Comparison of ENCODE assay signal across 28 cellular contexts in the genomic region with DNA sequence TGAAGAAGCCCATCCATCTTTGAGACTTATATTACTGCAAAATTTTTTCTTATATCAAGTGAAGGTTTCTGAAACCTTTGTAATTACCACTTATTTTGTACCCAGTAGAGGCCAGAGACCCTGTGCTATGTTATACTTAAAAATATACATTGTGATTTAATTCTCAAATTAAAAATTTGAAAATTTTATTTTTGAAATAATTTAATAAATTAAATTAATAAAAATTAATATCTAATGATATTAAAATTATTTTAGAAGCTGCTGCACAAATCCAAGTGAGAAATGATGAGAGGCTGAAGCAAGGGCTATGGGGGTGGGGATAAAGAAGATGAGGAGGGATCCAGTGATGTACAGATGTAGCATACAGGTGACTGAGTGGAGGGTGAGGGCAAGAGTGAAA.
"Had no signal": no experiment of that assay in that cellular context is flagged by ENCODE, and none has a peak within 500 bp of the region (broad histone marks: within the 10 kb centered on the region; RNA-seq: fewer than 3 reads in every experiment).

No MANE protein-coding gene starts in this region.

- H3K4me1 Mint-ChIP-seq: natural killer cell; nephron; neural progenitor cell; stimulated activated effector memory CD8-positive, alpha-beta T cell treated with anti-CD3 and anti-CD28 coated beads, Interleukin-12 subunit alpha, Interleukin-12 subunit beta, amount 100 ng/mL, for 72 hours; stimulated activated naive B cell treated with anti-CD40 and anti-IgM and Interleukin-4, amounts not matched to agents 10 μg/mL and 1 μg/mL and 100 μg/mL, for 72 hours had no signal

- DNase-seq: natural killer cell; occipital lobe; ovary; psoas muscle; right cardiac atrium; right lobe of liver; sigmoid colon; small intestine; stimulated activated CD4-positive, alpha-beta T cell treated with anti-CD3 and anti-CD28 coated beads, Interleukin-15, amount 100 ng/mL, for 24 hours; stimulated activated CD4-positive, alpha-beta T cell treated with anti-CD3 and anti-CD28 coated beads, Interleukin-2, amount 100 ng/mL, for 24 hours; stimulated activated CD4-positive, alpha-beta T cell treated with anti-CD3 and anti-CD28 coated beads, Interleukin-2, amount 100 ng/mL, for 48 hours; stimulated activated CD4-positive, alpha-beta T cell treated with anti-CD3 and anti-CD28 coated beads, Interleukin-4, amount 100 ng/mL, for 24 hours; stimulated activated naive B cell treated with anti-CD40 and anti-IgM and Interleukin-4, amounts not matched to agents 10 μg/mL and 1 μg/mL and 100 μg/mL, for 72 hours; stimulated activated naive CD4-positive, alpha-beta T cell treated with Interleukin-2 at 50 U/mL for 16 hours; stomach; thyroid gland; trophoblast cell; upper lobe of left lung had no signal

- H3K36me3 Mint-ChIP-seq: natural killer cell; neural progenitor cell; stimulated activated effector memory CD8-positive, alpha-beta T cell treated with anti-CD3 and anti-CD28 coated beads, Interleukin-12 subunit alpha, Interleukin-12 subunit beta, amount 100 ng/mL, for 72 hours; stimulated activated naive B cell treated with anti-CD40 and anti-IgM and Interleukin-4, amounts not matched to agents 10 μg/mL and 1 μg/mL and 100 μg/mL, for 72 hours had no signal

- H3K9ac ChIP-seq: neural progenitor cell, parathyroid adenoma had no signal

- H3K4me1 ChIP-seq: neural progenitor cell, parathyroid adenoma, psoas muscle, right lobe of liver, sigmoid colon, stomach, thyroid gland, tibial nerve, upper lobe of left lung, vagina had no signal

- H3K27ac ChIP-seq: neural progenitor cell, ovary, parathyroid adenoma, psoas muscle, right lobe of liver, sigmoid colon, stomach, thoracic aorta, thyroid gland, tibial nerve, upper lobe of left lung, vagina had no signal

- H3K9me3 Mint-ChIP-seq: nephron; neural progenitor cell; stimulated activated effector memory CD8-positive, alpha-beta T cell treated with anti-CD3 and anti-CD28 coated beads, Interleukin-12 subunit alpha, Interleukin-12 subunit beta, amount 100 ng/mL, for 72 hours; stimulated activated naive CD8-positive, alpha-beta T cell treated with anti-CD3 and anti-CD28 coated beads, Interleukin-15, Interleukin-2, amounts not matched to agents 100 ng/mL and 50 ng/mL, for 24 hours had no signal

- H3K9me3 ChIP-seq: psoas muscle, right lobe of liver, sigmoid colon, stomach, thoracic aorta, thyroid gland, tibial nerve, upper lobe of left lung, vagina had no signal

- FAIRE-seq: small intestine, urothelium cell line had no signal

- H3K27ac Mint-ChIP-seq: natural killer cell; nephron; neural progenitor cell; progenitor cell of endocrine pancreas; stimulated activated effector memory CD8-positive, alpha-beta T cell treated with anti-CD3 and anti-CD28 coated beads, Interleukin-12 subunit alpha, Interleukin-12 subunit beta, amount 100 ng/mL, for 72 hours; stimulated activated naive B cell treated with anti-CD40 and anti-IgM and Interleukin-4, amounts not matched to agents 10 μg/mL and 1 μg/mL and 100 μg/mL, for 72 hours; stimulated activated naive CD8-positive, alpha-beta T cell treated with anti-CD3 and anti-CD28 coated beads, Interleukin-15, Interleukin-2, amounts not matched to agents 100 ng/mL and 50 ng/mL, for 24 hours had no signal

- H3K4me3 Mint-ChIP-seq: natural killer cell; nephron; neural progenitor cell; stimulated activated effector memory CD8-positive, alpha-beta T cell treated with anti-CD3 and anti-CD28 coated beads, Interleukin-12 subunit alpha, Interleukin-12 subunit beta, amount 100 ng/mL, for 72 hours; stimulated activated naive B cell treated with anti-CD40 and anti-IgM and Interleukin-4, amounts not matched to agents 10 μg/mL and 1 μg/mL and 100 μg/mL, for 72 hours; stimulated activated naive CD8-positive, alpha-beta T cell treated with anti-CD3 and anti-CD28 coated beads, Interleukin-15, Interleukin-2, amounts not matched to agents 100 ng/mL and 50 ng/mL, for 24 hours had no signal

- H3K4me3 ChIP-seq: neural progenitor cell, ovary, psoas muscle, right lobe of liver, sigmoid colon, stomach, thoracic aorta, thyroid gland, tibial nerve, upper lobe of left lung, vagina had no signal

- ATAC-seq: natural killer cell; psoas muscle; right cardiac atrium; right lobe of liver; stimulated activated effector memory CD8-positive, alpha-beta T cell treated with anti-CD3 and anti-CD28 coated beads, Interleukin-12 subunit alpha, Interleukin-12 subunit beta, amount 100 ng/mL, for 72 hours; stimulated activated naive B cell treated with anti-CD40 and anti-IgM and Interleukin-4, amounts not matched to agents 10 μg/mL and 1 μg/mL and 100 μg/mL, for 72 hours had no signal

- H3K36me3 ChIP-seq: neural progenitor cell, ovary, right lobe of liver, sigmoid colon, stomach, thoracic aorta, thyroid gland, tibial nerve, upper lobe of left lung, vagina had no signal
